ENCODE assay signal across 11 cellular contexts in the genomic region with DNA sequence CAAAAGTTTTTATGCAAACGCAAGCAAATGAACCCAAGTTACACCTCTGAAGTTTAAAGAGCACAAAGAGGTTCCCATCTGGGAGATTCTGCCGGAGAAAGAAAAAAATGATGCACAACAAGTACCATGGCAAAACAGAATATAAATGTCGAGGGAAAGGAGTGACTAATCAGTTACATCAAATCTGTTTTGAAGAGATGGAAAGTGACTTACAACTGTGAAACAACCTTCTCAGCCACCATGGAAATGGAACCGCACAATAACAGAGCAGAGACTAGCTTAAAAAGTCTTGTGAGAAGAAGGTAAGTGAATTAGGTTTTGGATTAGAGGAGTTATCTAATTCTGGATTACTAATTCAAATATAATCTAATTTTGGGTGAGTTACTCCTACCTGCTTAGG. TPM values are rescaled to one million over a fixed set of nuclear protein-coding genes. Genes with fewer than 3 reads are reported as not detected.
A peak's percentile ranks its signal among the peaks of the same experiment; 100 is the strongest.
DNase-seq lines count a peak whose midpoint lies in the region; ATAC-seq lines count a peak whose summit lies in the region.
"Had no signal": no experiment of that assay in that cellular context is flagged by ENCODE, and none has a peak within 500 bp of the region (broad histone marks: within the 10 kb centered on the region; RNA-seq: fewer than 3 reads in every experiment).

No MANE protein-coding gene starts in this region.

- no peaks in the 10 kb centered on the region for H3K27me3 Mint-ChIP-seq in activated CD8-positive, alpha-beta memory T cell treated with anti-CD3 and anti-CD28 coated beads, Interleukin-2, amount 10 ng/mL, durations not matched to agents 7 days and 5 days
- H3K27me3 Mint-ChIP-seq in effector memory CD8-positive, alpha-beta T cell: no peaks in the 10 kb centered on the region

- H3K36me3 Mint-ChIP-seq in activated CD8-positive, alpha-beta memory T cell treated with anti-CD3 and anti-CD28 coated beads, Interleukin-2, amount 10 ng/mL, durations not matched to agents 7 days and 5 days: peaks cover 34% of the 10 kb centered on the region
- H3K36me3 Mint-ChIP-seq in effector memory CD8-positive, alpha-beta T cell (ENCODE audit: insufficient read depth): peaks cover 76% of the 10 kb centered on the region

- H3K9me3 Mint-ChIP-seq in activated CD8-positive, alpha-beta memory T cell treated with anti-CD3 and anti-CD28 coated beads, Interleukin-2, amount 10 ng/mL, durations not matched to agents 7 days and 5 days (ENCODE audit: low read depth): no peaks in the 10 kb centered on the region
- no peaks in the 10 kb centered on the region for H3K9me3 Mint-ChIP-seq in effector memory CD8-positive, alpha-beta T cell

- CTCF ChIA-PET in activated CD8-positive, alpha-beta memory T cell treated with anti-CD3 and anti-CD28 coated beads, Interleukin-2, amount 10 ng/mL, durations not matched to agents 7 days and 5 days (lab: Charles Lee): interaction anchor here (1.9 to 3.0 kb wide), 3 partner anchors 9 to 115 kb away, joined by 4 to 16 read pairs (median 13); no protein-coding TSS in a partner anchor

- no peak for ATAC-seq in activated CD8-positive, alpha-beta memory T cell treated with anti-CD3 and anti-CD28 coated beads, Interleukin-2, amount 10 ng/mL, durations not matched to agents 7 days and 5 days
- no peak for ATAC-seq in effector memory CD8-positive, alpha-beta T cell (replicated peaks)
- no peak for ATAC-seq in GM18517 (IDR thresholded peaks at IDR 0.05; ENCODE audit: unreplicated experiment)

- H3K4me3 Mint-ChIP-seq in activated CD8-positive, alpha-beta memory T cell treated with anti-CD3 and anti-CD28 coated beads, Interleukin-2, amount 10 ng/mL, durations not matched to agents 7 days and 5 days: peak overlapping the region; percentile 90
- peak overlapping the region; percentile 99 for H3K4me3 Mint-ChIP-seq in effector memory CD8-positive, alpha-beta T cell

- peaks cover 49% of the 10 kb centered on the region for H3K4me1 Mint-ChIP-seq in activated CD8-positive, alpha-beta memory T cell treated with anti-CD3 and anti-CD28 coated beads, Interleukin-2, amount 10 ng/mL, durations not matched to agents 7 days and 5 days
- peaks cover 37 to 47% of the 10 kb centered on the region in 2 donors for H3K4me1 Mint-ChIP-seq in effector memory CD8-positive, alpha-beta T cell (ENCODE audit: low read depth in 2 of 2)

- peak overlapping the region; percentile 99 for H3K27ac Mint-ChIP-seq in activated CD8-positive, alpha-beta memory T cell treated with anti-CD3 and anti-CD28 coated beads, Interleukin-2, amount 10 ng/mL, durations not matched to agents 7 days and 5 days
- peak overlapping the region; percentile 99 to 100 for H3K27ac Mint-ChIP-seq in effector memory CD8-positive, alpha-beta T cell

- no peak for DNase-seq in activated CD8-positive, alpha-beta memory T cell treated with anti-CD3 and anti-CD28 coated beads, Interleukin-2, amount 10 ng/mL, durations not matched to agents 7 days and 5 days
- no peak for DNase-seq in activated CD8-positive, alpha-beta memory T cell treated with anti-CD3 and anti-CD28 coated beads, Interleukin-2, amount 50 U/mL, for 48 hours
- DNase-seq in RKO (ENCODE audit: low spot score): peak; percentile 74
- no peak for DNase-seq in effector memory CD8-positive, alpha-beta T cell
- DNase-seq in renal cortical epithelial cell (ENCODE audit: low read depth): peak; percentile 10
- DNase-seq in NCI-H2081 treated with DMSO at 0.1 percent for 48 hours (lab: John Stamatoyannopoulos, UW): no peak
- no peak for DNase-seq in NCI-H1417 treated with DMSO at 0.1 percent for 48 hours (lab: John Stamatoyannopoulos, UW)
- DNase-seq: cerebellar nuclear complex; NCI-H2171; stimulated activated CD4-positive, alpha-beta T cell treated with anti-CD3 and anti-CD28 coated beads, Interleukin-15, amount 100 ng/mL, for 24 hours had no signal

RNA-seq across cellular contexts. Expression of gene HSPH1, which starts 2.4 kb away (rescaled TPM):
- 100 to 1,000 TPM; 141 to 202 TPM for total RNA-seq in activated CD8-positive, alpha-beta memory T cell treated with anti-CD3 and anti-CD28 coated beads, Interleukin-2, amount 10 ng/mL, durations not matched to agents 7 days and 5 days
- 50.0 and 102 TPM in 2 replicates for total RNA-seq in renal cortical epithelial cell

RNA-seq across cellular contexts. Expression of gene B3GLCT, which starts 40.5 kb away (rescaled TPM):
- total RNA-seq in activated CD8-positive, alpha-beta memory T cell treated with anti-CD3 and anti-CD28 coated beads, Interleukin-2, amount 10 ng/mL, durations not matched to agents 7 days and 5 days: 1 to 10 TPM; 4.2 to 4.9 TPM
- total RNA-seq in renal cortical epithelial cell: 8.5 and 9.9 TPM in 2 replicates

Comparison
In these comparisons a context has a peak if more than half of its experiments do, and no peak if none do; other contexts are left out.
1. DNase-seq: peak in RKO (single experiment) and renal cortical epithelial cell (single experiment); none in activated CD8-positive, alpha-beta memory T cell treated with anti-CD3 and anti-CD28 coated beads, Interleukin-2, amount 10 ng/mL, durations not matched to agents 7 days and 5 days (single experiment), activated CD8-positive, alpha-beta memory T cell treated with anti-CD3 and anti-CD28 coated beads, Interleukin-2, amount 50 U/mL, for 48 hours (single experiment), effector memory CD8-positive, alpha-beta T cell (0 of 3), NCI-H2081 treated with DMSO at 0.1 percent for 48 hours (single experiment) and NCI-H1417 treated with DMSO at 0.1 percent for 48 hours (single experiment).